Comparison of ENCODE assay signal across 1 cellular context in the genomic region with DNA sequence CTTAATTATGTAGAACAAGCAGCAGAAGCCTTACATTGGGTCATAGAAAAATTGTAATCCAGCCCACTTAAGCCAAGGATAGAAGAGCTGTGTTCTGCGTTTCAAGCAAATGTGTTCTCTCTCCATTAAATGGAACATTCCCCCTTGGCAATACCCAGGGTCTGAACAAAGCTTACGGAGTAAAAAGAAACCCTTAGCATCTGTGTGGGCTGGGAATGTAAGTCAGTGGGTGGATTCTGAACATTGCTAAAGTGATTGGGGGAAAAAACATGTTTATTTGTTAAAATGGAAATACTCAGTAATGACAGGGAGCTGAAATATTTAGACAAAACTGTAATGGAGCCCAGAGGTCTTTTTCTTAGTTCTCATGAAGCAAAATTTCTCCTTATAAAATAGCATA.
TF ChIP-seq lines count a peak whose summit lies in the region.

No MANE protein-coding gene starts in this region.

TF ChIP-seq in IMR-90, 13 proteins besides CTCF, POLR2A, EP300 and RAD21 (continued from another document):
- TF ChIP-seq RCOR1 (IDR thresholded peaks at IDR 0.05; ENCODE audit: insufficient replicate concordance, low read length) (no peak), MAFK (IDR thresholded peaks at IDR 0.05; ENCODE audit: low read depth, low read length) (no peak), SMC3 (IDR thresholded peaks at IDR 0.05; ENCODE audit: low read depth, low read length) (no peak), RFX5 (IDR thresholded peaks at IDR 0.05; ENCODE audit: low read depth, low read length) (no peak), CHD1 (IDR thresholded peaks at IDR 0.05; ENCODE audit: low read depth, low read length) (no peak)
- TF ChIP-seq, protein P1, sequence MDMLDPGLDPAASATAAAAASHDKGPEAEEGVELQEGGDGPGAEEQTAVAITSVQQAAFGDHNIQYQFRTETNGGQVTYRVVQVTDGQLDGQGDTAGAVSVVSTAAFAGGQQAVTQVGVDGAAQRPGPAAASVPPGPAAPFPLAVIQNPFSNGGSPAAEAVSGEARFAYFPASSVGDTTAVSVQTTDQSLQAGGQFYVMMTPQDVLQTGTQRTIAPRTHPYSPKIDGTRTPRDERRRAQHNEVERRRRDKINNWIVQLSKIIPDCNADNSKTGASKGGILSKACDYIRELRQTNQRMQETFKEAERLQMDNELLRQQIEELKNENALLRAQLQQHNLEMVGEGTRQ (IDR thresholded peaks at IDR 0.05; ENCODE audit: low read depth, low read length): no peak
- TF ChIP-seq, protein P2, sequence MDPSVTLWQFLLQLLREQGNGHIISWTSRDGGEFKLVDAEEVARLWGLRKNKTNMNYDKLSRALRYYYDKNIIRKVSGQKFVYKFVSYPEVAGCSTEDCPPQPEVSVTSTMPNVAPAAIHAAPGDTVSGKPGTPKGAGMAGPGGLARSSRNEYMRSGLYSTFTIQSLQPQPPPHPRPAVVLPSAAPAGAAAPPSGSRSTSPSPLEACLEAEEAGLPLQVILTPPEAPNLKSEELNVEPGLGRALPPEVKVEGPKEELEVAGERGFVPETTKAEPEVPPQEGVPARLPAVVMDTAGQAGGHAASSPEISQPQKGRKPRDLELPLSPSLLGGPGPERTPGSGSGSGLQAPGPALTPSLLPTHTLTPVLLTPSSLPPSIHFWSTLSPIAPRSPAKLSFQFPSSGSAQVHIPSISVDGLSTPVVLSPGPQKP (IDR thresholded peaks at IDR 0.05; ENCODE audit: borderline replicate concordance, low read depth, low read length): no peak
